ENCODE assay signal across 27 cellular contexts in genomic region chr2:28855977-28856376, GRCh38. TPM values are rescaled to one million over a fixed set of nuclear protein-coding genes. Genes with fewer than 3 reads are reported as not detected.
A peak's percentile ranks its signal among the peaks of the same experiment; 100 is the strongest.
DNase-seq lines count a peak whose midpoint lies in the region; ATAC-seq, FAIRE-seq and TF ChIP-seq lines count a peak whose summit lies in the region.
"Had no signal": no experiment of that assay in that cellular context is flagged by ENCODE, and none has a peak within 500 bp of the region (broad histone marks: within the 10 kb centered on the region; RNA-seq: fewer than 3 reads in every experiment).

No MANE protein-coding gene starts in this region.

- TF ChIP-seq CTCF in mammary epithelial cell (conservative IDR thresholded peaks at IDR 0.05 in 1 of 2, IDR thresholded peaks at IDR 0.05 in 1 of 2; ENCODE audit: extremely low read depth in 1 of 2, insufficient read depth in 1 of 2, low read depth in 1 of 2, low read length in 2 of 2) (no peak), breast epithelium (IDR thresholded peaks at IDR 0.05) (no peak), A549 (IDR thresholded peaks at IDR 0.05) (no peak), K562 (IDR thresholded peaks at IDR 0.05 in 2 of 3, conservative IDR thresholded peaks at IDR 0.05 in 1 of 3; ENCODE audit: insufficient read depth in 2 of 3, low read depth in 1 of 3, low read length in 3 of 3) (no peak)

- H3K27me3 Mint-ChIP-seq in activated CD4-positive, alpha-beta T cell treated with anti-CD3 and anti-CD28 coated beads for 36 hours: no peaks in the 10 kb centered on the region
- H3K27me3 Mint-ChIP-seq: CD4-positive, alpha-beta memory T cell; CD4-positive, CD25-positive, alpha-beta regulatory T cell; CD8-positive, alpha-beta memory T cell had no signal

- dilution Hi-C loops in mammary epithelial cell (cut with HindIII; ENCODE audit: low sequenced_read_pairs): loop anchor here (5.0 kb wide), 1 partner anchor 56 kb away; no protein-coding TSS in a partner anchor

- DNase-seq in activated CD4-positive, alpha-beta T cell treated with anti-CD3 and anti-CD28 coated beads for 36 hours: no peak
- no peak for DNase-seq in activated CD4-positive, alpha-beta T cell treated with anti-CD3 and anti-CD28 coated beads for 48 hours
- DNase-seq in mammary epithelial cell: no peak
- no peak for DNase-seq in breast epithelium (ENCODE audit: low spot score in 2 of 2)
- DNase-seq in A549 (ENCODE audit: low read depth in 1 of 2, low spot score in 1 of 2): no peak
- no peak for DNase-seq in K562 (ENCODE audit: extremely low read depth in 1 of 4, low spot score in 3 of 4)
- DNase-seq: ACHN; BE2C; C1 segment of cervical spinal cord; CD4-positive, alpha-beta memory T cell; CD4-positive, CD25-positive, alpha-beta regulatory T cell; CD8-positive, alpha-beta memory T cell; COR-L47; DMS 273 treated with DMSO at 0.1 percent for 48 hours; DMS153; DMS53; DMS79; DND-41; GDM1 had no signal

- H3K36me3 ChIP-seq in mammary epithelial cell (ENCODE audit: insufficient read depth, low read length) (peaks cover 7% of the 10 kb centered on the region), breast epithelium (no peaks in the 10 kb centered on the region), K562 (ENCODE audit: control insufficient read depth, insufficient read depth, low read length) (peaks cover 27% of the 10 kb centered on the region; the same call in 1 of the 3 replicates)

- H3K79me2 ChIP-seq in mammary epithelial cell (ENCODE audit: insufficient read depth, low read length) (peaks cover 2% of the 10 kb centered on the region), K562 (ENCODE audit: control insufficient read depth, insufficient read depth, low read length) (no peaks in the 10 kb centered on the region)

- no peaks in the 10 kb centered on the region for H3K4me1 Mint-ChIP-seq in activated CD4-positive, alpha-beta T cell treated with anti-CD3 and anti-CD28 coated beads for 36 hours
- H3K4me1 Mint-ChIP-seq: CD14-positive monocyte had no signal

- H3K27ac ChIP-seq in mammary epithelial cell (ENCODE audit: insufficient read depth, low read depth, low read length) (no peak overlapping the region), breast epithelium (no peak overlapping the region), A549 (no peak overlapping the region), K562 (ENCODE audit: extremely low read depth, low read depth, low read length) (no peak overlapping the region)
- H3K27ac ChIP-seq: 22Rv1, BLaER1 had no signal

- intact Hi-C loops in activated CD4-positive, alpha-beta T cell treated with anti-CD3 and anti-CD28 coated beads for 36 hours (cut with DNase I, micrococcal nuclease): no loop called here
- intact Hi-C loops in mammary epithelial cell (cut with micrococcal nuclease): no loop called here
- intact Hi-C loops in breast epithelium (cut with DNase I; ENCODE audit: low total_unique reads): no loop called here
- intact Hi-C loops in K562 (cut with micrococcal nuclease): no loop called here

- no peaks in the 10 kb centered on the region for H3K9me3 ChIP-seq in mammary epithelial cell (replicated peaks; ENCODE audit: insufficient read depth, low read length)
- H3K9me3 ChIP-seq in breast epithelium: no peaks in the 10 kb centered on the region
- H3K9me3 ChIP-seq in A549: no peaks in the 10 kb centered on the region
- H3K9me3 ChIP-seq in K562 (replicated peaks; ENCODE audit: control insufficient read depth, insufficient read depth, low read depth, low read length): no peaks in the 10 kb centered on the region
- H3K9me3 ChIP-seq: BE2C, BLaER1 had no signal

- no peak for TF ChIP-seq RAD21 in A549 (conservative IDR thresholded peaks at IDR 0.05 in 1 of 2, IDR thresholded peaks at IDR 0.05 in 1 of 2)
- no peak for TF ChIP-seq RAD21 in K562 (CRISPR knock-in tag; conservative IDR thresholded peaks at IDR 0.05 in 1 of 2, IDR thresholded peaks at IDR 0.05 in 1 of 2)

- CTCF ChIA-PET in activated CD4-positive, alpha-beta T cell treated with anti-CD3 and anti-CD28 coated beads for 36 hours (lab: Charles Lee): no interaction called here
- CTCF ChIA-PET in mammary epithelial cell (lab: Charles Lee; ENCODE audit: low non-redundant PET) (no interaction called here), A549 (lab: Yijun Ruan, JAX) (no interaction called here), K562 (lab: Yijun Ruan, JAX; ENCODE audit: low intra/inter-chr PET ratio) (no interaction called here)

- H3K27me3 ChIP-seq in mammary epithelial cell (ENCODE audit: insufficient read depth, low read length) (no peaks in the 10 kb centered on the region), breast epithelium (no peaks in the 10 kb centered on the region), K562 (ENCODE audit: control insufficient read depth in 2 of 2, insufficient read depth in 2 of 2, low read length in 2 of 2) (no peaks in the 10 kb centered on the region)
- H3K27me3 ChIP-seq: BE2C, BLaER1 had no signal

- no peaks in the 10 kb centered on the region for H3K9me1 ChIP-seq in K562 (ENCODE audit: control insufficient read depth, insufficient read depth, low read length)

- H3K9ac ChIP-seq in mammary epithelial cell (ENCODE audit: insufficient read depth, low read length): peak overlapping the region; percentile 5
- no peak overlapping the region for H3K9ac ChIP-seq in K562 (ENCODE audit: insufficient read depth in 1 of 2, low read depth in 2 of 2, low read length in 2 of 2)
- H3K9ac ChIP-seq: BLaER1 had no signal

- no peak overlapping the region for H3K4me2 ChIP-seq in mammary epithelial cell (ENCODE audit: insufficient read depth, low read depth, low read length)
- H3K4me2 ChIP-seq in A549: no peak overlapping the region
- H3K4me2 ChIP-seq in K562 (ENCODE audit: insufficient read depth, low read length): no peak overlapping the region
- H3K4me2 ChIP-seq: BLaER1 had no signal

- no peaks in the 10 kb centered on the region for H4K20me1 ChIP-seq in mammary epithelial cell (ENCODE audit: insufficient read depth, low read length)
- H4K20me1 ChIP-seq in K562 (replicated peaks; ENCODE audit: control insufficient read depth, insufficient read depth, low read length): no peaks in the 10 kb centered on the region

- peak overlapping the region; percentile 1 for H3K27ac Mint-ChIP-seq in activated CD4-positive, alpha-beta T cell treated with anti-CD3 and anti-CD28 coated beads for 36 hours
- H3K27ac Mint-ChIP-seq: CD14-positive monocyte had no signal

- H3K36me3 Mint-ChIP-seq in activated CD4-positive, alpha-beta T cell treated with anti-CD3 and anti-CD28 coated beads for 36 hours (ENCODE audit: low read depth): peaks cover 26% of the 10 kb centered on the region

- BruUV-seq in mammary epithelial cell (replicated peaks; lab: Mats Ljungman, UMichigan) (no TSS peak), K562 (replicated peaks; lab: Mats Ljungman, UMichigan) (no TSS peak)

- no peak for ATAC-seq in activated CD4-positive, alpha-beta T cell treated with anti-CD3 and anti-CD28 coated beads for 36 hours
- no peak for ATAC-seq in A549
- ATAC-seq in K562: no peak
- no peak for ATAC-seq in GM21786 (IDR thresholded peaks at IDR 0.05; ENCODE audit: unreplicated experiment)
- ATAC-seq: GM12878 had no signal

- no peak overlapping the region for H3K4me3 Mint-ChIP-seq in activated CD4-positive, alpha-beta T cell treated with anti-CD3 and anti-CD28 coated beads for 36 hours
- H3K4me3 Mint-ChIP-seq: CD14-positive monocyte; CD4-positive, alpha-beta memory T cell; CD4-positive, CD25-positive, alpha-beta regulatory T cell; CD8-positive, alpha-beta memory T cell had no signal

- POLR2A ChIA-PET in activated CD4-positive, alpha-beta T cell treated with anti-CD3 and anti-CD28 coated beads for 36 hours (lab: Charles Lee): interaction anchor here (0.7 kb wide), 1 partner anchor 14 kb away, joined by 5 read pairs; the partner anchor contains the start of gene TRMT61B
- POLR2A ChIA-PET in A549 (lab: Yijun Ruan, JAX) (no interaction called here), K562 (lab: Yijun Ruan, JAX) (interaction anchor here (1.6 kb wide), 1 partner anchor 16 kb away, joined by 3 read pairs; no protein-coding TSS in a partner anchor)

- no peak overlapping the region for H2AFZ ChIP-seq in mammary epithelial cell (ENCODE audit: low read depth, low read length)
- H2AFZ ChIP-seq in K562 (ENCODE audit: low read depth, low read length): no peak overlapping the region

- FAIRE-seq in A549 (lab: Jason Lieb, UNC) (no peak), K562 (lab: Jason Lieb, UNC) (no peak)
- FAIRE-seq: GM12878, GM12892, GM18507 had no signal

- in situ Hi-C loops in mammary epithelial cell (cut with MboI; ENCODE audit: low sequenced_read_pairs in 2 of 2): no loop called here
- in situ Hi-C loops in K562 (cut with MboI): no loop called here

- TF ChIP-seq POLR2A in breast epithelium (IDR thresholded peaks at IDR 0.05) (no peak), A549 (IDR thresholded peaks at IDR 0.05; ENCODE audit: low read length) (no peak), K562 (conservative IDR thresholded peaks at IDR 0.05) (no peak)

- H3K4me1 ChIP-seq in mammary epithelial cell (ENCODE audit: insufficient read depth, low read length) (no peaks in the 10 kb centered on the region), breast epithelium (no peaks in the 10 kb centered on the region), A549 (peaks cover 8% of the 10 kb centered on the region; the same call in 2 of the 3 replicates), K562 (replicated peaks in 1 of 2; ENCODE audit: control insufficient read depth in 2 of 2, insufficient read depth in 2 of 2, low read length in 2 of 2) (no peaks in the 10 kb centered on the region)
- H3K4me1 ChIP-seq: BE2C, BLaER1 had no signal

- no peaks in the 10 kb centered on the region for H3K9me3 Mint-ChIP-seq in activated CD4-positive, alpha-beta T cell treated with anti-CD3 and anti-CD28 coated beads for 36 hours (ENCODE audit: low read depth)
- H3K9me3 Mint-ChIP-seq: CD14-positive monocyte; CD4-positive, alpha-beta memory T cell; CD4-positive, CD25-positive, alpha-beta regulatory T cell; CD8-positive, alpha-beta memory T cell had no signal

- TF ChIP-seq EP300 in A549 (IDR thresholded peaks at IDR 0.05): no peak
- TF ChIP-seq EP300 in K562 (IDR thresholded peaks at IDR 0.05; ENCODE audit: low read length): no peak

- H3K4me3 ChIP-seq in mammary epithelial cell (replicated peaks in 1 of 3; ENCODE audit: insufficient read depth in 1 of 3, low read depth in 2 of 3, low read length in 3 of 3) (no peak overlapping the region), breast epithelium (no peak overlapping the region), A549 (no peak overlapping the region), K562 (no peak overlapping the region)
- H3K4me3 ChIP-seq: BLaER1, GM12878 had no signal

RNA-seq across cellular contexts. Expression of gene TRMT61B, which starts 14.1 kb away (rescaled TPM):
- 10 to 100 TPM; 22.0 to 22.2 TPM for total RNA-seq in activated CD4-positive, alpha-beta T cell treated with anti-CD3 and anti-CD28 coated beads for 36 hours
- total RNA-seq in mammary epithelial cell (10 to 100 TPM; 13.7 to 14.7 TPM), breast epithelium (10 to 100 TPM in 2 of 3 donors, 1 to 10 TPM in 1; 8.5 to 18.1 (median 13.8) TPM), K562 (2014; rRNA removed) (13.7 and 19.2 TPM in 2 replicates), K562 (2014; rRNA removed; fragmentation: Illumina TruSeq; extraction: Trizol) (27.1 and 28.9 TPM in 2 replicates), K562 (2015; rRNA removed; fragmentation: Illumina TruSeq; extraction: Trizol) (22.3 and 22.9 TPM in 2 replicates), K562 (2021) (17.4 and 20.0 TPM in 2 replicates)
- polyA plus RNA-seq in mammary epithelial cell (11.9 TPM), A549 (2011; rRNA removed) (24.9 and 38.6 TPM in 2 replicates), A549 (2017; fragmentation: RNase III; extraction: RNeasy Plus Mini Kit Qiagen cat#74134 plus additional on column Dnase treatment) (21.6 to 23.3 TPM (median 21.8 TPM) in 3 replicates), K562 (2011; rRNA removed) (22.8 and 28.3 TPM in 2 replicates), K562 (2014; fragmentation: Illumina TruSeq; extraction: Trizol) (18.8 and 19.5 TPM in 2 replicates), K562 (2014; fragmentation: Nextera tagmentation; extraction: Ambion mirVana) (10 to 100 TPM; 16.7 to 26.8 TPM), K562 (2014; rRNA removed) (13.2 and 21.4 TPM in 2 replicates)
- 3.7 TPM for polyA minus RNA-seq in mammary epithelial cell
- 14.2 and 14.4 TPM in 2 replicates for polyA plus RNA-seq in A549 (2012; cell fraction: cytosol; rRNA removed)
- polyA plus RNA-seq in A549 (2012; cell fraction: nucleus; rRNA removed): 9.8 TPM in 2 replicates
- 7.9 and 8.7 TPM in 2 replicates for polyA minus RNA-seq in A549 (2011; rRNA and poly(A)+ RNA removed)
- total RNA-seq in K562 (2011; cell fraction: chromatin; rRNA removed; ENCODE audit: low replicate concordance): 18.5 and 29.3 TPM in 2 replicates
- 13.6 and 14.7 TPM in 2 replicates for total RNA-seq in K562 (2011; cell fraction: nucleolus; rRNA removed)
- 16.7 and 19.5 TPM in 2 replicates for total RNA-seq in K562 (2011; cell fraction: nucleoplasm; rRNA removed)
- 6.7 and 8.6 TPM in 2 replicates for polyA plus RNA-seq in K562 (2011; cell fraction: cytosol; rRNA removed)
- 10.1 and 13.5 TPM in 2 replicates for polyA plus RNA-seq in K562 (2011; cell fraction: nucleus; rRNA removed)
- polyA plus RNA-seq in K562 (2012): 16.7 and 18.3 TPM in 2 replicates
- 11.7 and 13.1 TPM in 2 replicates for polyA minus RNA-seq in K562 (2011; rRNA and poly(A)+ RNA removed)
- polyA minus RNA-seq in K562 (2011; cell fraction: cytosol; rRNA and poly(A)+ RNA removed): 5.9 and 7.9 TPM in 2 replicates
- polyA minus RNA-seq in K562 (2011; cell fraction: nucleus; rRNA and poly(A)+ RNA removed): 10.2 and 13.2 TPM in 2 replicates

RNA-seq across cellular contexts. Expression of gene WDR43, which starts 38.5 kb away (rescaled TPM):
- total RNA-seq in activated CD4-positive, alpha-beta T cell treated with anti-CD3 and anti-CD28 coated beads for 36 hours: 100 to 1,000 TPM; 109 to 170 TPM
- 100 to 1,000 TPM; 106 to 122 TPM for total RNA-seq in mammary epithelial cell
- polyA plus RNA-seq in mammary epithelial cell: 86.2 TPM
- polyA minus RNA-seq in mammary epithelial cell: 88.2 TPM
- 10 to 100 TPM; 55.1 to 67.8 (median 64.5) TPM for total RNA-seq in breast epithelium
- 208 and 256 TPM in 2 replicates for polyA plus RNA-seq in A549 (2011; rRNA removed)
- 50.6 and 51.9 TPM in 2 replicates for polyA plus RNA-seq in A549 (2012; cell fraction: cytosol; rRNA removed)
- polyA plus RNA-seq in A549 (2012; cell fraction: nucleus; rRNA removed): 25.6 and 29.6 TPM in 2 replicates
- polyA plus RNA-seq in A549 (2017; fragmentation: RNase III; extraction: RNeasy Plus Mini Kit Qiagen cat#74134 plus additional on column Dnase treatment): 71.8 to 83.6 TPM (median 72.4 TPM) in 3 replicates
- 186 and 192 TPM in 2 replicates for polyA minus RNA-seq in A549 (2011; rRNA and poly(A)+ RNA removed)
- 135 and 262 TPM in 2 replicates for total RNA-seq in K562 (2011; cell fraction: chromatin; rRNA removed; ENCODE audit: low replicate concordance)
- 43.0 and 47.1 TPM in 2 replicates for total RNA-seq in K562 (2011; cell fraction: nucleolus; rRNA removed)
- total RNA-seq in K562 (2011; cell fraction: nucleoplasm; rRNA removed): 83.1 and 84.3 TPM in 2 replicates
- 105 and 106 TPM in 2 replicates for total RNA-seq in K562 (2014; rRNA removed)
- 134 and 161 TPM in 2 replicates for total RNA-seq in K562 (2014; rRNA removed; fragmentation: Illumina TruSeq; extraction: Trizol)
- total RNA-seq in K562 (2015; rRNA removed; fragmentation: Illumina TruSeq; extraction: Trizol): 144 and 149 TPM in 2 replicates
- 105 and 107 TPM in 2 replicates for total RNA-seq in K562 (2021)
- polyA plus RNA-seq in K562 (2011; rRNA removed): 147 and 197 TPM in 2 replicates
- polyA plus RNA-seq in K562 (2011; cell fraction: cytosol; rRNA removed): 38.2 and 53.2 TPM in 2 replicates
- 67.5 and 86.6 TPM in 2 replicates for polyA plus RNA-seq in K562 (2011; cell fraction: nucleus; rRNA removed)
- 31.9 and 60.1 TPM in 2 replicates for polyA plus RNA-seq in K562 (2012)
- polyA plus RNA-seq in K562 (2014; fragmentation: Illumina TruSeq; extraction: Trizol): 77.9 and 83.1 TPM in 2 replicates
- polyA plus RNA-seq in K562 (2014; fragmentation: Nextera tagmentation; extraction: Ambion mirVana): 10 to 100 TPM; 34.6 to 39.2 TPM
- polyA plus RNA-seq in K562 (2014; rRNA removed): 53.6 and 58.3 TPM in 2 replicates
- 600 and 656 TPM in 2 replicates for polyA minus RNA-seq in K562 (2011; rRNA and poly(A)+ RNA removed)
- 95.2 and 128 TPM in 2 replicates for polyA minus RNA-seq in K562 (2011; cell fraction: cytosol; rRNA and poly(A)+ RNA removed)
- polyA minus RNA-seq in K562 (2011; cell fraction: nucleus; rRNA and poly(A)+ RNA removed): 61.4 and 133 TPM in 2 replicates

RNA-seq across cellular contexts. Expression of gene SPDYA, which starts 45.3 kb away (rescaled TPM):
- 1 to 10 TPM in 1 of 2 experiments, under 1 TPM in 1; 0.93 to 1.2 TPM for total RNA-seq in activated CD4-positive, alpha-beta T cell treated with anti-CD3 and anti-CD28 coated beads for 36 hours
- total RNA-seq in mammary epithelial cell (1 to 10 TPM; 1.0 to 1.2 TPM), breast epithelium (1 to 10 TPM in 2 of 3 donors, under 1 TPM in 1; 0.98 to 4.2 (median 1.8) TPM), K562 (2014; rRNA removed) (0.05 and 0.37 TPM in 2 replicates), K562 (2014; rRNA removed; fragmentation: Illumina TruSeq; extraction: Trizol) (0.22 and 0.44 TPM in 2 replicates), K562 (2015; rRNA removed; fragmentation: Illumina TruSeq; extraction: Trizol) (0.41 and 0.43 TPM in 2 replicates), K562 (2021) (0.16 and 0.27 TPM in 2 replicates)
- polyA plus RNA-seq in mammary epithelial cell (0.03 TPM), A549 (2011; rRNA removed) (0.17 and 0.49 TPM in 2 replicates), A549 (2017; fragmentation: RNase III; extraction: RNeasy Plus Mini Kit Qiagen cat#74134 plus additional on column Dnase treatment) (0.14 to 0.34 TPM (median 0.24 TPM) in 3 replicates), K562 (2011; rRNA removed) (0.07 and 0.09 TPM in 2 replicates), K562 (2014; fragmentation: Illumina TruSeq; extraction: Trizol) (0.10 TPM in 1 of 2 replicates, not detected in the other), K562 (2014; fragmentation: Nextera tagmentation; extraction: Ambion mirVana) (1 to 10 TPM in 1 of 2 experiments, under 1 TPM in 1; 0.62 to 1.6 TPM), K562 (2014; rRNA removed) (0.17 TPM in 1 of 2 replicates, not detected in the other)
- polyA minus RNA-seq in mammary epithelial cell: not detected
- 0.05 TPM in 1 of 2 replicates, not detected in the other for polyA plus RNA-seq in A549 (2012; cell fraction: cytosol; rRNA removed)
- 0.06 and 0.07 TPM in 2 replicates for polyA plus RNA-seq in A549 (2012; cell fraction: nucleus; rRNA removed)
- 0.24 and 0.50 TPM in 2 replicates for polyA minus RNA-seq in A549 (2011; rRNA and poly(A)+ RNA removed)
- total RNA-seq in K562 (2011; cell fraction: chromatin; rRNA removed; ENCODE audit: low replicate concordance): 0.74 and 4.7 TPM in 2 replicates
- not detected in 2 replicates for total RNA-seq in K562 (2011; cell fraction: nucleolus; rRNA removed)
- total RNA-seq in K562 (2011; cell fraction: nucleoplasm; rRNA removed): 1.2 and 1.7 TPM in 2 replicates
- polyA plus RNA-seq in K562 (2011; cell fraction: cytosol; rRNA removed): not detected in 2 replicates
- 0.18 TPM in 1 of 2 replicates, not detected in the other for polyA plus RNA-seq in K562 (2011; cell fraction: nucleus; rRNA removed)
- 0.26 and 0.32 TPM in 2 replicates for polyA plus RNA-seq in K562 (2012)
- polyA minus RNA-seq in K562 (2011; rRNA and poly(A)+ RNA removed): 0.74 and 1.0 TPM in 2 replicates
- polyA minus RNA-seq in K562 (2011; cell fraction: cytosol; rRNA and poly(A)+ RNA removed): not detected in 2 replicates
- 0.54 and 1.00 TPM in 2 replicates for polyA minus RNA-seq in K562 (2011; cell fraction: nucleus; rRNA and poly(A)+ RNA removed)
- total RNA-seq: A172 had no signal
- polyA plus RNA-seq: CD14-positive monocyte had no signal
